Comparison of ENCODE assay signal across 2 cellular contexts in genomic region chr20:63497946-63498935, GRCh38.
A peak's percentile ranks its signal among the peaks of the same experiment; 100 is the strongest.
TF ChIP-seq lines count a peak whose summit lies in the region.

No MANE protein-coding gene starts in this region.

TF ChIP-seq in endothelial cell of umbilical vein, 7 proteins besides CTCF, POLR2A, EP300 and RAD21:
- TF ChIP-seq EZH2 (IDR thresholded peaks at IDR 0.05; ENCODE audit: borderline replicate concordance, low read depth, low read length, severe bottlenecking), result peak; percentile 19
- TF ChIP-seq FOS (IDR thresholded peaks at IDR 0.05; ENCODE audit: borderline replicate concordance, insufficient read depth, low read length), result peak; percentile 46
- TF ChIP-seq POLR2AphosphoS5 (IDR thresholded peaks at IDR 0.05; ENCODE audit: insufficient read depth, low read depth, low read length), result no peak
- no peak for TF ChIP-seq MYC (IDR thresholded peaks at IDR 0.05; ENCODE audit: low read depth, low read length)
TF ChIP-seq in endothelial cell of umbilical vein: peak in this region for 2.

TF ChIP-seq in HEK293T, 16 proteins besides CTCF, POLR2A, EP300 and RAD21:
- TF ChIP-seq SP1 (IDR thresholded peaks at IDR 0.05), result no peak
- no peak for TF ChIP-seq ELF4 (IDR thresholded peaks at IDR 0.05)
- TF ChIP-seq FOXK2 (IDR thresholded peaks at IDR 0.05), result no peak
- TF ChIP-seq ZNF384 (IDR thresholded peaks at IDR 0.05), result no peak
- no peak for TF ChIP-seq FOXM1 (IDR thresholded peaks at IDR 0.05; ENCODE audit: borderline replicate concordance)
- TF ChIP-seq PKNOX1 (IDR thresholded peaks at IDR 0.05), result no peak
- TF ChIP-seq SUZ12 (IDR thresholded peaks at IDR 0.05), result no peak
- TF ChIP-seq TARDBP (IDR thresholded peaks at IDR 0.05), result no peak
TF ChIP-seq in HEK293T: peak in this region for 0.
